22 cellular contexts compared by ENCODE assay signal in genomic region chr1:162687870-162688269, GRCh38. TPM values are rescaled to one million over a fixed set of nuclear protein-coding genes. Genes with fewer than 3 reads are reported as not detected.
DNase-seq lines count a peak whose midpoint lies in the region; ATAC-seq, FAIRE-seq and TF ChIP-seq lines count a peak whose summit lies in the region.
"Had no signal": no experiment of that assay in that cellular context is flagged by ENCODE, and none has a peak within 500 bp of the region (broad histone marks: within the 10 kb centered on the region; RNA-seq: fewer than 3 reads in every experiment).

No MANE protein-coding gene starts in this region.

- no peak overlapping the region for H3K9ac ChIP-seq in GM12878 (ENCODE audit: control insufficient read depth, insufficient read depth, low read length)
- H3K9ac ChIP-seq in HepG2 (ENCODE audit: insufficient read depth, low read depth, low read length), result no peak overlapping the region

- H3K4me3 ChIP-seq in GM12878 (no peak overlapping the region), HepG2 (replicated peaks in 1 of 3; ENCODE audit: insufficient read depth in 1 of 3, low read depth in 2 of 3, low read length in 3 of 3) (no peak overlapping the region), transverse colon (no peak overlapping the region)
- H3K4me3 ChIP-seq: psoas muscle, tibial nerve had no signal

- H3K27me3 ChIP-seq in GM12878 (replicated peaks in 1 of 2; ENCODE audit: control insufficient read depth in 2 of 2, insufficient read depth in 2 of 2, low read length in 1 of 2) (no peaks in the 10 kb centered on the region), HepG2 (ENCODE audit: control insufficient read depth in 1 of 2, insufficient read depth in 2 of 2, low read length in 2 of 2) (no peaks in the 10 kb centered on the region), transverse colon (no peaks in the 10 kb centered on the region)
- H3K27me3 ChIP-seq: tibial nerve had no signal

- TF ChIP-seq CTCF in GM12878 (IDR thresholded peaks at IDR 0.05 in 2 of 3, conservative IDR thresholded peaks at IDR 0.05 in 1 of 3; ENCODE audit: control insufficient read depth in 2 of 3, extremely low read depth in 1 of 3, insufficient read depth in 1 of 3, low read depth in 3 of 3, low read length in 3 of 3), result no peak
- no peak for TF ChIP-seq CTCF in HepG2 (CRISPR knock-in tag; IDR thresholded peaks at IDR 0.05)
- no peak for TF ChIP-seq CTCF in transverse colon (IDR thresholded peaks at IDR 0.05)

- H3K79me2 ChIP-seq in GM12878 (ENCODE audit: control insufficient read depth, insufficient read depth, low read length), result no peaks in the 10 kb centered on the region
- H3K79me2 ChIP-seq in HepG2 (ENCODE audit: insufficient read depth, low read length), result no peaks in the 10 kb centered on the region

- H3K9me3 ChIP-seq in GM12878 (replicated peaks; ENCODE audit: control insufficient read depth, insufficient read depth, low read length) (no peaks in the 10 kb centered on the region), HepG2 (ENCODE audit: low read length) (no peaks in the 10 kb centered on the region), transverse colon (no peaks in the 10 kb centered on the region)

- intact Hi-C loops in GM12878 (cut with micrococcal nuclease; ENCODE audit: unreplicated experiment) (no loop called here), HepG2 (cut with micrococcal nuclease; ENCODE audit: unreplicated experiment) (no loop called here), transverse colon (cut with DNase I; ENCODE audit: low total_unique reads) (loop anchor here (5.0 kb wide), 2 partner anchors 39 to 56 kb away; partner anchors contain the start of gene DDR2)

- H3K27ac ChIP-seq in GM12878 (ENCODE audit: control insufficient read depth, insufficient read depth) (no peak overlapping the region), HepG2 (ENCODE audit: extremely low read length, insufficient read depth, low read length) (no peak overlapping the region), transverse colon (peak overlapping the region; percentile 61 to 87 (median 77))
- H3K27ac ChIP-seq: psoas muscle, tibial nerve had no signal

- no peak for FAIRE-seq in GM12878 (lab: Jason Lieb, UNC)
- peak; percentile 8 for FAIRE-seq in HepG2 (lab: Jason Lieb, UNC)
- FAIRE-seq: H54 had no signal

- TF ChIP-seq POLR2A in GM12878 (IDR thresholded peaks at IDR 0.05; ENCODE audit: low read depth, low read length), result no peak
- no peak for TF ChIP-seq POLR2A in HepG2 (IDR thresholded peaks at IDR 0.05; ENCODE audit: insufficient read depth in 1 of 2, low read depth in 2 of 2, low read length in 2 of 2)
- TF ChIP-seq POLR2A in transverse colon (IDR thresholded peaks at IDR 0.05), result no peak

- H3K4me1 ChIP-seq in GM12878 (ENCODE audit: control insufficient read depth, insufficient read depth, low read length) (no peaks in the 10 kb centered on the region), HepG2 (ENCODE audit: insufficient read depth, low read length) (peaks cover 28% of the 10 kb centered on the region), transverse colon (peaks cover 0 to 37% (median 16%) of the 10 kb centered on the region in 4 donors)

- H3K4me2 ChIP-seq in GM12878 (ENCODE audit: control insufficient read depth, insufficient read depth) (0 out of 2 replicates have a peak overlapping the region, but pooled peaks have one; percentile 19), HepG2 (ENCODE audit: low read depth, low read length) (peak overlapping the region; percentile 9; the same call in 1 of the 2 replicates)

- no peak overlapping the region for H3K27ac Mint-ChIP-seq in activated naive CD4-positive, alpha-beta T cell treated with anti-CD3 and anti-CD28 coated beads, Interleukin-2, amount 50 U/mL, for 72 hours
- H3K27ac Mint-ChIP-seq: activated B cell treated with CpG ODN at 0.5 μM for 24 hours; T-helper 1 cell treated with Interleukin-12 subunit alpha and Interleukin-12 subunit beta and Interleukin-4 antibody, amounts not matched to agents 30 μg/mL and 1 μg/mL, for 36 hours had no signal

- peak; percentile 13 to 84 for ATAC-seq in activated naive CD4-positive, alpha-beta T cell treated with anti-CD3 and anti-CD28 coated beads, Interleukin-2, amount 50 U/mL, for 72 hours
- ATAC-seq in GM12878 (peak; percentile 54), HepG2 (peak; percentile 70), HG03159 (IDR thresholded peaks at IDR 0.05; ENCODE audit: unreplicated experiment) (no peak)

- TF ChIP-seq EP300 in GM12878 (IDR thresholded peaks at IDR 0.05; ENCODE audit: borderline replicate concordance in 1 of 2, control insufficient read depth in 1 of 2, low read depth in 2 of 2, low read length in 2 of 2) (no peak), HepG2 (IDR thresholded peaks at IDR 0.05; ENCODE audit: low read depth in 2 of 2, low read length in 2 of 2) (no peak), HepG2 (CRISPR knock-in tag; IDR thresholded peaks at IDR 0.05; ENCODE audit: borderline replicate concordance) (no peak), transverse colon (IDR thresholded peaks at IDR 0.05; ENCODE audit: low read depth) (no peak)

- H3K36me3 Mint-ChIP-seq in activated naive CD4-positive, alpha-beta T cell treated with anti-CD3 and anti-CD28 coated beads, Interleukin-2, amount 50 U/mL, for 72 hours, result no peaks in the 10 kb centered on the region

- CTCF ChIA-PET in GM12878 (lab: Yijun Ruan, JAX), result interaction anchor here (1.9 to 2.1 kb wide), 3 partner anchors 11 to 75 kb away, joined by 8 to 9 read pairs (median 9); no protein-coding TSS in a partner anchor
- CTCF ChIA-PET in HepG2 (lab: Yijun Ruan, JAX; ENCODE audit: low intra/inter-chr PET ratio, low total read pairs), result no interaction called here

- H2AFZ ChIP-seq in GM12878 (ENCODE audit: control insufficient read depth, low read depth, low read length) (peak overlapping the region; percentile 18; the same call in 1 of the 2 replicates), HepG2 (ENCODE audit: low read length) (no peak overlapping the region)

- 21% methylated on average over 6 of the region's 6 CpGs for WGBS in GM12878 (ENCODE audit: insufficient coverage, insufficient replicate concordance, low lambda C conversion rate, missing lambda C conversion rate)
- 61% methylated on average over 6 of the region's 6 CpGs for WGBS in HepG2 (ENCODE audit: low lambda C conversion rate)
- WGBS in transverse colon (ENCODE audit: low coverage in 1 of 2), 2 donors, result 66 to 69% methylated on average over 3 to 6 of the region's 6 CpGs

- BruUV-seq in GM12878 (replicated peaks; lab: Mats Ljungman, UMichigan) (no TSS peak), HepG2 (replicated peaks; lab: Mats Ljungman, UMichigan) (no TSS peak)

- H3K36me3 ChIP-seq in GM12878 (ENCODE audit: control insufficient read depth in 2 of 2, insufficient read depth in 2 of 2, low read length in 1 of 2) (no peaks in the 10 kb centered on the region), HepG2 (replicated peaks in 1 of 2; ENCODE audit: control insufficient read depth in 1 of 2, insufficient read depth in 2 of 2, low read length in 2 of 2) (no peaks in the 10 kb centered on the region), transverse colon (no peaks in the 10 kb centered on the region)

- POLR2A ChIA-PET in GM12878 (lab: Charles Lee) (interaction anchor here (2.6 kb wide), 1 partner anchor 11 kb away, joined by 7 read pairs; no protein-coding TSS in a partner anchor), HepG2 (lab: Yijun Ruan, JAX) (no interaction called here)

- TF ChIP-seq RAD21 in GM12878 (IDR thresholded peaks at IDR 0.05; ENCODE audit: insufficient read depth, low read depth, low read length), result no peak
- no peak for TF ChIP-seq RAD21 in HepG2 (CRISPR knock-in tag; IDR thresholded peaks at IDR 0.05)

- H3K9me3 Mint-ChIP-seq in activated naive CD4-positive, alpha-beta T cell treated with anti-CD3 and anti-CD28 coated beads, Interleukin-2, amount 50 U/mL, for 72 hours, result no peaks in the 10 kb centered on the region
- H3K9me3 Mint-ChIP-seq: activated B cell treated with CpG ODN at 0.5 μM for 24 hours; central memory CD8-positive, alpha-beta T cell; nephron progenitor cell; T-helper 1 cell treated with Interleukin-12 subunit alpha and Interleukin-12 subunit beta and Interleukin-4 antibody, amounts not matched to agents 30 μg/mL and 1 μg/mL, for 36 hours had no signal

- in situ Hi-C loops in GM12878 (cut with MboI), result no loop called here
- in situ Hi-C loops in HepG2 (cut with HindIII; ENCODE audit: extremely low pct_ligation_motif_present, low pct_unique_long_range_greater_than_20kb), result no loop called here
- in situ Hi-C loops in transverse colon (cut with MboI; ENCODE audit: low pct_ligation_motif_present in 1 of 4, low pct_unique_long_range_greater_than_20kb in 1 of 4, low sequenced_read_pairs in 3 of 4), result no loop called here

- SMC1A ChIA-PET in GM12878 (lab: Charles Lee; ENCODE audit: uncharacterized antibody, unreplicated experiment), result interaction anchor here (2.9 to 6.1 kb wide), 3 partner anchors 10 to 57 kb away, joined by 12 to 41 read pairs (median 16); partner anchors contain the start of gene DDR2

- no peak for DNase-seq in activated naive CD4-positive, alpha-beta T cell treated with anti-CD3 and anti-CD28 coated beads, Interleukin-2, amount 50 U/mL, for 72 hours (ENCODE audit: low spot score in 2 of 2)
- no peak for DNase-seq in activated naive CD4-positive, alpha-beta T cell treated with anti-CD3 and anti-CD28 coated beads, Interleukin-2, amount 50 U/mL, for 16 hours
- DNase-seq in GM12878 (ENCODE audit: low read depth, low spot score) (no peak), HepG2 (ENCODE audit: low spot score) (peak; percentile 34), transverse colon (no peak), COLO829 (ENCODE audit: low spot score) (no peak), NCI-H1092 treated with DMSO at 0.1 percent for 48 hours (lab: John Stamatoyannopoulos, UW) (no peak)
- DNase-seq: activated B cell treated with CpG ODN at 0.5 μM for 24 hours; amygdala; DMS79 treated with DMSO at 0.1 percent for 48 hours; hypothalamus; Karpas-422; NCI-H69; nephron progenitor cell; psoas muscle; SHP77; stimulated activated CD4-positive, alpha-beta T cell treated with anti-CD3 and anti-CD28 coated beads, Interleukin-12 subunit alpha, Interleukin-12 subunit beta, amount 100 ng/mL, for 4 hours had no signal

- H4K20me1 ChIP-seq in GM12878 (ENCODE audit: control insufficient read depth, insufficient read depth), result no peaks in the 10 kb centered on the region
- no peaks in the 10 kb centered on the region for H4K20me1 ChIP-seq in HepG2 (ENCODE audit: insufficient read depth, low read length)

- RAD21 ChIA-PET in GM12878 (lab: Charles Lee; ENCODE audit: unreplicated experiment), result interaction anchor here (0.9 to 1.9 kb wide), 4 partner anchors 10 to 74 kb away, joined by 3 to 9 read pairs (median 3); no protein-coding TSS in a partner anchor

RNA-seq across cellular contexts. Expression of gene DDR2, which starts 55.6 kb away (rescaled TPM):
- total RNA-seq in activated naive CD4-positive, alpha-beta T cell treated with anti-CD3 and anti-CD28 coated beads, Interleukin-2, amount 50 U/mL, for 72 hours, result under 1 TPM; 0.31 to 0.71 TPM
- 28.4 and 31.3 TPM in 2 replicates for total RNA-seq in GM12878 (2013; cell fraction: nucleolus; rRNA removed)
- total RNA-seq in GM12878 (2014; rRNA removed) (6.6 and 7.4 TPM in 2 replicates), GM12878 (2014; rRNA removed; fragmentation: Illumina TruSeq; extraction: Trizol) (4.8 and 5.1 TPM in 2 replicates), GM12878 (2021) (8.4 and 8.8 TPM in 2 replicates), HepG2 (2016; rRNA removed; fragmentation: Illumina TruSeq; extraction: Trizol) (0.13 and 0.38 TPM in 2 replicates), transverse colon (10 to 100 TPM; 33.3 to 54.1 (median 42.2) TPM)
- polyA plus RNA-seq in GM12878 (2011; ENCODE audit: low read depth), result 1.6 TPM
- polyA plus RNA-seq in GM12878 (2011; rRNA removed) (4.9 and 6.2 TPM in 2 replicates), GM12878 (2014; fragmentation: Illumina TruSeq; extraction: Trizol) (5.8 and 6.4 TPM in 2 replicates), GM12878 (2014; fragmentation: Nextera tagmentation; extraction: Ambion mirVana) (1 to 10 TPM; 1.9 to 2.8 TPM), GM12878 (2014; rRNA removed) (3.6 and 5.7 TPM in 2 replicates), GM12878 (2016; fragmentation: Nextera tagmentation; extraction: Ambion mirVana) (1 to 10 TPM; 5.2 to 6.3 TPM), HepG2 (2011; rRNA removed) (0.30 and 0.36 TPM in 2 replicates)
- 5.5 and 5.7 TPM in 2 replicates for polyA plus RNA-seq in GM12878 (2011; cell fraction: cytosol; rRNA removed)
- 7.8 and 10.1 TPM in 2 replicates for polyA plus RNA-seq in GM12878 (2011; cell fraction: nucleus; rRNA removed)
- 1.8 and 2.0 TPM in 2 replicates for polyA plus RNA-seq in GM12878 (2012)
- polyA minus RNA-seq in GM12878 (2011; rRNA and poly(A)+ RNA removed), result 17.0 and 18.2 TPM in 2 replicates
- 3.1 and 3.6 TPM in 2 replicates for polyA minus RNA-seq in GM12878 (2011; cell fraction: cytosol; rRNA and poly(A)+ RNA removed)
- polyA minus RNA-seq in GM12878 (2011; cell fraction: nucleus; rRNA and poly(A)+ RNA removed), result 7.4 and 13.5 TPM in 2 replicates
- under 0.01 TPM in 1 of 2 replicates, not detected in the other for total RNA-seq in HepG2 (2016; cell fraction: cytosol; rRNA removed; fragmentation: Illumina TruSeq; extraction: Trizol; ENCODE audit: low read depth)
- total RNA-seq in HepG2 (2016; cell fraction: insoluble cytoplasmic fraction; rRNA removed; fragmentation: Illumina TruSeq; extraction: Trizol), result 0.15 and 0.43 TPM in 2 replicates
- total RNA-seq in HepG2 (2016; cell fraction: membrane; rRNA removed; fragmentation: Illumina TruSeq; extraction: Trizol), result 0.10 and 0.22 TPM in 2 replicates
- 1.3 and 2.1 TPM in 2 replicates for total RNA-seq in HepG2 (2016; cell fraction: nucleus; rRNA removed; fragmentation: Illumina TruSeq; extraction: Trizol)
- 0.15 and 0.18 TPM in 2 replicates for polyA plus RNA-seq in HepG2 (2011; cell fraction: cytosol; rRNA removed)
- 0.84 and 1.3 TPM in 2 replicates for polyA plus RNA-seq in HepG2 (2011; cell fraction: nucleus; rRNA removed)
- polyA plus RNA-seq in HepG2 (2012), result 0.23 and 0.40 TPM in 2 replicates
- polyA plus RNA-seq in HepG2 (2016; cell fraction: cytosol; fragmentation: Illumina TruSeq; extraction: Trizol; ENCODE audit: low read depth), result 0.02 and 0.07 TPM in 2 replicates
- 0.09 and 0.14 TPM in 2 replicates for polyA plus RNA-seq in HepG2 (2016; cell fraction: insoluble cytoplasmic fraction; fragmentation: Illumina TruSeq; extraction: Trizol; ENCODE audit: low read depth)
- 0.02 TPM in 2 replicates for polyA plus RNA-seq in HepG2 (2016; cell fraction: membrane; fragmentation: Illumina TruSeq; extraction: Trizol; ENCODE audit: low read depth)
- 0.89 and 1.2 TPM in 2 replicates for polyA plus RNA-seq in HepG2 (2016; cell fraction: nucleus; fragmentation: Illumina TruSeq; extraction: Trizol; ENCODE audit: insufficient read depth, low read depth)
- polyA minus RNA-seq in HepG2 (2011; rRNA and poly(A)+ RNA removed; ENCODE audit: low replicate concordance), result 1.2 and 3.1 TPM in 2 replicates
- 0.59 TPM in 1 of 2 replicates, not detected in the other for polyA minus RNA-seq in HepG2 (2011; cell fraction: cytosol; rRNA and poly(A)+ RNA removed)
- polyA minus RNA-seq in HepG2 (2011; cell fraction: nucleus; rRNA and poly(A)+ RNA removed), result 1.5 and 2.5 TPM in 2 replicates

Comparison
In these comparisons a context has a peak if more than half of its experiments do, and no peak if none do; other contexts are left out.
1. H3K27ac ChIP-seq: peak in transverse colon (4 of 4); none in GM12878 (single experiment) and HepG2 (single experiment).